Comparison of ENCODE assay signal across 8 cellular contexts in genomic region chr17:7380855-7381683, GRCh38. TPM values are rescaled to one million over a fixed set of nuclear protein-coding genes. Genes with fewer than 3 reads are reported as not detected.
DNase-seq lines count a peak whose midpoint lies in the region; ATAC-seq and TF ChIP-seq lines count a peak whose summit lies in the region.

TNK1 (plus strand) TSS chr17:7381089; CDS start chr17:7382927, 1,838 bp downstream.

- peak within 1 kb of the TSS; percentile 65 for H4K91ac ChIP-seq in trophoblast cell (ENCODE audit: low read depth, low read length)

- peaks cover 29 to 40% of the 10 kb centered on the region in 2 donors for H3K27me3 Mint-ChIP-seq in CD4-positive, alpha-beta memory T cell

- peak within 1 kb of the TSS; percentile 16 for H2AK5ac ChIP-seq in trophoblast cell (ENCODE audit: low read length)

- peaks cover 9% of the 10 kb centered on the region for H3K27me3 ChIP-seq in CD4-positive, alpha-beta memory T cell (ENCODE audit: insufficient read depth, low read length)
- peaks cover 45% of the 10 kb centered on the region for H3K27me3 ChIP-seq in cardiac muscle cell
- H3K27me3 ChIP-seq in trophoblast cell (ENCODE audit: insufficient read depth, low read length) = no peaks in the 10 kb centered on the region

- ATAC-seq in GM21423 (IDR thresholded peaks at IDR 0.05; ENCODE audit: unreplicated experiment) (no peak), GM18498 (IDR thresholded peaks at IDR 0.05; ENCODE audit: unreplicated experiment) (no peak)
- no peak for ATAC-seq in stimulated activated naive CD8-positive, alpha-beta T cell treated with anti-CD3 and anti-CD28 coated beads, Interleukin-15, Interleukin-2, amounts not matched to agents 100 U/mL and 50 U/mL, for 24 hours

- no CpG with 5 or more reads among the region's 52 CpGs for WGBS in trophoblast cell (ENCODE audit: extremely low coverage, insufficient coverage, insufficient read length)

- H3K4me3 ChIP-seq in CD4-positive, alpha-beta memory T cell (ENCODE audit: low read length in 2 of 2) = no peak within 1 kb of the TSS
- H3K4me3 ChIP-seq in cardiac muscle cell (peak within 1 kb of the TSS; percentile 14), trophoblast cell (ENCODE audit: low read depth, low read length) (peak within 1 kb of the TSS; percentile 59)

- peak within 1 kb of the TSS; percentile 58 for H3K18ac ChIP-seq in trophoblast cell (ENCODE audit: low read length)

- peak within 1 kb of the TSS; percentile 70 for H3K14ac ChIP-seq in trophoblast cell (ENCODE audit: low read length)

- H3K9ac ChIP-seq in trophoblast cell (ENCODE audit: low read length) = peak within 1 kb of the TSS; percentile 17

- peaks cover 7% of the 10 kb centered on the region for H3K79me1 ChIP-seq in trophoblast cell (ENCODE audit: low read length)

- H4K8ac ChIP-seq in trophoblast cell (ENCODE audit: low read depth, low read length) = peak within 1 kb of the TSS; percentile 77

- no peak within 1 kb of the TSS for H2BK12ac ChIP-seq in trophoblast cell (ENCODE audit: low read length)

- H3K27ac ChIP-seq in CD4-positive, alpha-beta memory T cell (ENCODE audit: low read depth, low read length) = no peak within 1 kb of the TSS
- H3K27ac ChIP-seq in RWPE1 (peak within 1 kb of the TSS; percentile 70), cardiac muscle cell (no peak within 1 kb of the TSS), trophoblast cell (ENCODE audit: low read depth, low read length) (no peak within 1 kb of the TSS)

- H3K36me3 ChIP-seq in CD4-positive, alpha-beta memory T cell (ENCODE audit: insufficient read depth, low read length) = no peaks in the 10 kb centered on the region
- H3K36me3 ChIP-seq in cardiac muscle cell = no peaks in the 10 kb centered on the region
- peaks cover 6 to 13% of the 10 kb centered on the region in 2 experiments for H3K36me3 ChIP-seq in trophoblast cell (ENCODE audit: control insufficient read depth in 1 of 2, insufficient read depth in 2 of 2, low read length in 2 of 2)

- peaks cover 16% of the 10 kb centered on the region for H3K4me1 ChIP-seq in CD4-positive, alpha-beta memory T cell (ENCODE audit: insufficient read depth, low read length)
- H3K4me1 ChIP-seq in cardiac muscle cell (ENCODE audit: low read depth) (no peaks in the 10 kb centered on the region), trophoblast cell (ENCODE audit: control insufficient read depth in 1 of 2, insufficient read depth in 2 of 2, low read length in 2 of 2) (peaks cover 24 to 25% of the 10 kb centered on the region in 2 experiments)

- peaks cover 8 to 26% (median 13%) of the 10 kb centered on the region in 4 donors for H3K4me1 Mint-ChIP-seq in CD4-positive, alpha-beta memory T cell

- H2BK120ac ChIP-seq in trophoblast cell (ENCODE audit: insufficient read depth, low read length, poor library complexity) = peak within 1 kb of the TSS; percentile 34

- H3K9me3 ChIP-seq in CD4-positive, alpha-beta memory T cell (ENCODE audit: control insufficient read depth in 1 of 2, low read length in 2 of 2) = no peaks in the 10 kb centered on the region
- H3K9me3 ChIP-seq in cardiac muscle cell (ENCODE audit: low read depth) = no peaks in the 10 kb centered on the region
- peaks cover 4% of the 10 kb centered on the region for H3K9me3 ChIP-seq in trophoblast cell (ENCODE audit: insufficient read depth, low read depth, low read length)

- H3K79me2 ChIP-seq in trophoblast cell (ENCODE audit: control insufficient read depth, insufficient read depth, low read length, poor library complexity) = no peaks in the 10 kb centered on the region

- CTCF ChIA-PET in CD4-positive, alpha-beta memory T cell (lab: Charles Lee; ENCODE audit: partially characterized antibody) = interaction anchor here (2.0 to 3.0 kb wide), 2 partner anchors 25 to 55 kb away, joined by 5 to 14 read pairs; partner anchors contain the start of gene TMEM102
- CTCF ChIA-PET in RWPE1 (lab: Yijun Ruan, JAX) = interaction anchor here (0.6 to 0.9 kb wide), 2 partner anchors 25 to 322 kb away, joined by 3 read pairs; no protein-coding TSS in a partner anchor

- H3K9me3 Mint-ChIP-seq in CD4-positive, alpha-beta memory T cell = peaks cover 0 to 6% (median 0%) of the 10 kb centered on the region in 8 donors

- H2BK5ac ChIP-seq in trophoblast cell (ENCODE audit: low read depth, low read length, poor library complexity) = no peak within 1 kb of the TSS

- peak within 1 kb of the TSS in 4 of 7 donors; percentile 19 to 91 (median 66) for H3K27ac Mint-ChIP-seq in CD4-positive, alpha-beta memory T cell

- H3K36me3 Mint-ChIP-seq in CD4-positive, alpha-beta memory T cell = peaks cover 6 to 7% of the 10 kb centered on the region in 2 donors

- H3K4me3 Mint-ChIP-seq in CD4-positive, alpha-beta memory T cell = peak within 1 kb of the TSS in 3 of 8 donors; percentile 4 to 51 (median 26)

- peak within 1 kb of the TSS; percentile 22 for H4K12ac ChIP-seq in trophoblast cell (ENCODE audit: low read depth, low read length)

- POLR2A ChIA-PET in CD4-positive, alpha-beta memory T cell (lab: Charles Lee; ENCODE audit: partially characterized antibody) = interaction anchor here (1.3 to 4.7 kb wide), 4 partner anchors 9 to 103 kb away, joined by 3 to 57 read pairs (median 4); partner anchors contain the start of genes PLSCR3 and POLR2A
- POLR2A ChIA-PET in RWPE1 (lab: Yijun Ruan, JAX; ENCODE audit: low non-redundant PET) = interaction anchor here (0.6 to 1.7 kb wide), 4 partner anchors 9 to 30 kb away, joined by 3 to 6 read pairs (median 4); partner anchors contain the start of gene TMEM95

- H3K4ac ChIP-seq in trophoblast cell (ENCODE audit: low read depth, low read length) = peak within 1 kb of the TSS; percentile 18

- no peak within 1 kb of the TSS for H3K23ac ChIP-seq in trophoblast cell (ENCODE audit: low read length)

- TF ChIP-seq CTCF in RWPE1 (conservative IDR thresholded peaks at IDR 0.05; ENCODE audit: low read depth) (no peak), cardiac muscle cell (IDR thresholded peaks at IDR 0.05; ENCODE audit: low read depth, low read length) (no peak)

- intact Hi-C loops in CD4-positive, alpha-beta memory T cell (cut with micrococcal nuclease) = no loop called here

- DNase-seq in CD4-positive, alpha-beta memory T cell = no peak
- peak; percentile 48 for DNase-seq in RWPE1 (ENCODE audit: low spot score)
- DNase-seq in cardiac muscle cell (ENCODE audit: low read depth in 1 of 2, low spot score in 1 of 2) = peak in 1 of 2 donors; percentile 36
- DNase-seq in trophoblast cell = peak; percentile 88 to 90
- no peak for DNase-seq in stimulated activated CD4-positive, alpha-beta T cell treated with anti-CD3 and anti-CD28 coated beads, Interleukin-2, amount 100 ng/mL, for 48 hours
- no peak for DNase-seq in stimulated activated naive CD8-positive, alpha-beta T cell treated with anti-CD3 and anti-CD28 coated beads, Interleukin-15, Interleukin-2, amounts not matched to agents 100 U/mL and 50 U/mL, for 24 hours

- H3K4me2 ChIP-seq in trophoblast cell (ENCODE audit: low read length) = peak within 1 kb of the TSS; percentile 71

- H2AFZ ChIP-seq in trophoblast cell (ENCODE audit: insufficient read depth, low read length, poor library complexity) = peak within 1 kb of the TSS; percentile 34

RNA-seq across cellular contexts. Expression of gene TNK1, which starts in this region (rescaled TPM):
- total RNA-seq in CD4-positive, alpha-beta memory T cell = 10 to 100 TPM; 13.8 to 15.9 TPM
- 1 to 10 TPM; 1.7 to 2.1 TPM for polyA plus RNA-seq in CD4-positive, alpha-beta memory T cell
- 1.3 and 2.6 TPM in 2 replicates for total RNA-seq in cardiac muscle cell
- 2.9 and 4.3 TPM in 2 replicates for polyA plus RNA-seq in cardiac muscle cell
- polyA plus RNA-seq in trophoblast cell (2013) = 3.4 TPM in 2 replicates

Comparison
In these comparisons a context has a peak if more than half of its experiments do, and no peak if none do; other contexts are left out.
1. DNase-seq: peak in RWPE1 (single experiment) and trophoblast cell (2 of 2); none in CD4-positive, alpha-beta memory T cell (0 of 5), stimulated activated CD4-positive, alpha-beta T cell treated with anti-CD3 and anti-CD28 coated beads, Interleukin-2, amount 100 ng/mL, for 48 hours (0 of 2) and stimulated activated naive CD8-positive, alpha-beta T cell treated with anti-CD3 and anti-CD28 coated beads, Interleukin-15, Interleukin-2, amounts not matched to agents 100 U/mL and 50 U/mL, for 24 hours (single experiment).
2. H3K4me3 ChIP-seq: peak in cardiac muscle cell (single experiment) and trophoblast cell (single experiment); none in CD4-positive, alpha-beta memory T cell (0 of 2).